1 cellular context compared by ENCODE assay signal in the genomic region with DNA sequence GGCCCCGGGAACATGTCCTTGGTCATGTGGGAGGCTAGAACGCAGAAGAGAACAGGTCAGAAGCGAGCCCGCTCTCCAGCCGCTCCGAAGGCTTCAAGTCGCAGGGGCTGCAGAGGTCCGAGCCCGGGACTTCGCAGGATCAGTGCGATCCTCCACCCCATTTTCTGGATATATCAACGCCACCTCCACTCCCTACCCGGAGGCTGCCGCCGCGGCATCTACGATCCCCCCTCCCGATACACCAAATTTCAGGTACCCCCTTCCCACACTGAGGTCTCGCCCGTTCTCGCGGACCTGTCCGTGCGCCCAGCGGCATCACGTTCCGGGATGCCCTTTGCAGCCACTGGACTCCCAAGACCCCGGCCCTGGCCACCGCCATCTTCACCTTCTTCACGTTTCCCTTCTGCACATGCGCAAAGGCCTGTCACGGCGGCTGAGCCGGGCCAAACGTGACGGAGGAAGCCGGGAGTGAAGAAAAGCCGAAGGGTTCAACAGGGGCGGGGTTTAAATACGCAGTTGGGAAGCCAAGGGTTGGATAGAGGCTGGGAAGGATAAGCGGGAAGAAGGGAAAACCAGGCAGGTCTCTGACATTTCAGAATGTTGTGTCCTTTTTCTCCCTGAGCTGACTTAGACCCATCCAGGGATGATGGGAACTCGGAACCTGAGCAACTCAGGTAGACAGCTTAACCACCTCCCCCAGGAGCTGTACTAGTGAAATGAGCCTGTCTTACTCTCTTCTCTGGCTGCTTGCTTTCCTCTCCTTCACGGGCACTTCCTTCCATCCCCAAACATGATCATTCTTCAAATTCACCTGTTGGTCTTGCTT.
TF ChIP-seq lines count a peak whose summit lies in the region.

A gene (minus strand): TSS at position 399 of the 826 bp plus-strand sequence. CDS start 20 bp downstream, at position 379.

TF ChIP-seq in HEK293, 187 proteins besides CTCF, POLR2A, EP300 and RAD21 (continued from another document and continues in another):
- TF ChIP-seq, protein P1, sequence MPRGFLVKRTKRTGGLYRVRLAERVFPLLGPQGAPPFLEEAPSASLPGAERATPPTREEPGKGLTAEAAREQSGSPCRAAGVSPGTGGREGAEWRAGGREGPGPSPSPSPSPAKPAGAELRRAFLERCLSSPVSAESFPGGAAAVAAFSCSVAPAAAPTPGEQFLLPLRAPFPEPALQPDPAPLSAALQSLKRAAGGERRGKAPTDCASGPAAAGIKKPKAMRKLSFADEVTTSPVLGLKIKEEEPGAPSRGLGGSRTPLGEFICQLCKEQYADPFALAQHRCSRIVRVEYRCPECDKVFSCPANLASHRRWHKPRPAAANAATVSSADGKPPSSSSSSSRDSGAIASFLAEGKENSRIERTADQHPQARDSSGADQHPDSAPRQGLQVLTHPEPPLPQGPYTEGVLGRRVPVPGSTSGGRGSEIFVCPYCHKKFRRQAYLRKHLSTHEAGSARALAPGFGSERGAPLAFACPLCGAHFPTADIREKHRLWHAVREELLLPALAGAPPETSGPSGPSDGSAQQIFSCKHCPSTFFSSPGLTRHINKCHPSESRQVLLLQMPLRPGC (tag by site-specific recombination; IDR thresholded peaks at IDR 0.05): no peak
- TF ChIP-seq ZBTB1 (tag by site-specific recombination; IDR thresholded peaks at IDR 0.05): no peak
- TF ChIP-seq ZNF292 (tag by site-specific recombination; IDR thresholded peaks at IDR 0.05; ENCODE audit: borderline replicate concordance, low read depth): no peak
- TF ChIP-seq ZNF664 (tag by site-specific recombination; IDR thresholded peaks at IDR 0.05): no peak
- no peak for TF ChIP-seq ZSCAN16 (tag by site-specific recombination; IDR thresholded peaks at IDR 0.05)
- peak; percentile 81 for TF ChIP-seq ZBTB17 (tag by site-specific recombination; IDR thresholded peaks at IDR 0.05)
- TF ChIP-seq, protein P2, sequence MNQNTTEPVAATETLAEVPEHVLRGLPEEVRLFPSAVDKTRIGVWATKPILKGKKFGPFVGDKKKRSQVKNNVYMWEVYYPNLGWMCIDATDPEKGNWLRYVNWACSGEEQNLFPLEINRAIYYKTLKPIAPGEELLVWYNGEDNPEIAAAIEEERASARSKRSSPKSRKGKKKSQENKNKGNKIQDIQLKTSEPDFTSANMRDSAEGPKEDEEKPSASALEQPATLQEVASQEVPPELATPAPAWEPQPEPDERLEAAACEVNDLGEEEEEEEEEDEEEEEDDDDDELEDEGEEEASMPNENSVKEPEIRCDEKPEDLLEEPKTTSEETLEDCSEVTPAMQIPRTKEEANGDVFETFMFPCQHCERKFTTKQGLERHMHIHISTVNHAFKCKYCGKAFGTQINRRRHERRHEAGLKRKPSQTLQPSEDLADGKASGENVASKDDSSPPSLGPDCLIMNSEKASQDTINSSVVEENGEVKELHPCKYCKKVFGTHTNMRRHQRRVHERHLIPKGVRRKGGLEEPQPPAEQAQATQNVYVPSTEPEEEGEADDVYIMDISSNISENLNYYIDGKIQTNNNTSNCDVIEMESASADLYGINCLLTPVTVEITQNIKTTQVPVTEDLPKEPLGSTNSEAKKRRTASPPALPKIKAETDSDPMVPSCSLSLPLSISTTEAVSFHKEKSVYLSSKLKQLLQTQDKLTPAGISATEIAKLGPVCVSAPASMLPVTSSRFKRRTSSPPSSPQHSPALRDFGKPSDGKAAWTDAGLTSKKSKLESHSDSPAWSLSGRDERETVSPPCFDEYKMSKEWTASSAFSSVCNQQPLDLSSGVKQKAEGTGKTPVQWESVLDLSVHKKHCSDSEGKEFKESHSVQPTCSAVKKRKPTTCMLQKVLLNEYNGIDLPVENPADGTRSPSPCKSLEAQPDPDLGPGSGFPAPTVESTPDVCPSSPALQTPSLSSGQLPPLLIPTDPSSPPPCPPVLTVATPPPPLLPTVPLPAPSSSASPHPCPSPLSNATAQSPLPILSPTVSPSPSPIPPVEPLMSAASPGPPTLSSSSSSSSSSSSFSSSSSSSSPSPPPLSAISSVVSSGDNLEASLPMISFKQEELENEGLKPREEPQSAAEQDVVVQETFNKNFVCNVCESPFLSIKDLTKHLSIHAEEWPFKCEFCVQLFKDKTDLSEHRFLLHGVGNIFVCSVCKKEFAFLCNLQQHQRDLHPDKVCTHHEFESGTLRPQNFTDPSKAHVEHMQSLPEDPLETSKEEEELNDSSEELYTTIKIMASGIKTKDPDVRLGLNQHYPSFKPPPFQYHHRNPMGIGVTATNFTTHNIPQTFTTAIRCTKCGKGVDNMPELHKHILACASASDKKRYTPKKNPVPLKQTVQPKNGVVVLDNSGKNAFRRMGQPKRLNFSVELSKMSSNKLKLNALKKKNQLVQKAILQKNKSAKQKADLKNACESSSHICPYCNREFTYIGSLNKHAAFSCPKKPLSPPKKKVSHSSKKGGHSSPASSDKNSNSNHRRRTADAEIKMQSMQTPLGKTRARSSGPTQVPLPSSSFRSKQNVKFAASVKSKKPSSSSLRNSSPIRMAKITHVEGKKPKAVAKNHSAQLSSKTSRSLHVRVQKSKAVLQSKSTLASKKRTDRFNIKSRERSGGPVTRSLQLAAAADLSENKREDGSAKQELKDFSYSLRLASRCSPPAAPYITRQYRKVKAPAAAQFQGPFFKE (tag by site-specific recombination; IDR thresholded peaks at IDR 0.05; ENCODE audit: borderline replicate concordance): no peak
- TF ChIP-seq KLF9 (tag by site-specific recombination; IDR thresholded peaks at IDR 0.05; ENCODE audit: low read depth): 0 out of 2 replicates have a peak, but pooled peaks have one; percentile 12
- TF ChIP-seq, protein P3, sequence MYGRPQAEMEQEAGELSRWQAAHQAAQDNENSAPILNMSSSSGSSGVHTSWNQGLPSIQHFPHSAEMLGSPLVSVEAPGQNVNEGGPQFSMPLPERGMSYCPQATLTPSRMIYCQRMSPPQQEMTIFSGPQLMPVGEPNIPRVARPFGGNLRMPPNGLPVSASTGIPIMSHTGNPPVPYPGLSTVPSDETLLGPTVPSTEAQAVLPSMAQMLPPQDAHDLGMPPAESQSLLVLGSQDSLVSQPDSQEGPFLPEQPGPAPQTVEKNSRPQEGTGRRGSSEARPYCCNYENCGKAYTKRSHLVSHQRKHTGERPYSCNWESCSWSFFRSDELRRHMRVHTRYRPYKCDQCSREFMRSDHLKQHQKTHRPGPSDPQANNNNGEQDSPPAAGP (tag by site-specific recombination; IDR thresholded peaks at IDR 0.05): peak; percentile 49; the same call in 1 of the 2 replicates
- no peak for TF ChIP-seq ZNF2 (tag by site-specific recombination; IDR thresholded peaks at IDR 0.05)
- peak; percentile 61 for TF ChIP-seq ZNF341 (tag by site-specific recombination; IDR thresholded peaks at IDR 0.05; ENCODE audit: low read depth)
- peak; percentile 93 for TF ChIP-seq SCRT1 (tag by site-specific recombination; IDR thresholded peaks at IDR 0.05; ENCODE audit: borderline replicate concordance)
- TF ChIP-seq ZNF223 (tag by site-specific recombination; IDR thresholded peaks at IDR 0.05): no peak
- TF ChIP-seq, protein P4, sequence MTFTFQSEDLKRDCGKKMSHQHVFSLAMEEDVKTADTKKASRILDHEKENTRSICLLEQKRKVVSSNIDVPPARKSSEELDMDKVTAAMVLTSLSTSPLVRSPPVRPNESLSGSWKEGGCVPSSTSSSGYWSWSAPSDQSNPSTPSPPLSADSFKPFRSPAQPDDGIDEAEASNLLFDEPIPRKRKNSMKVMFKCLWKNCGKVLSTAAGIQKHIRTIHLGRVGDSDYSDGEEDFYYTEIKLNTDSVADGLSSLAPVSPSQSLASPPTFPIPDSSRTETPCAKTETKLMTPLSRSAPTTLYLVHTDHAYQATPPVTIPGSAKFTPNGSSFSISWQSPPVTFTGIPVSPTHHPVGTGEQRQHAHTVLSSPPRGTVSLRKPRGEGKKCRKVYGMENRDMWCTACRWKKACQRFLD (tag by site-specific recombination; IDR thresholded peaks at IDR 0.05): no peak
- TF ChIP-seq ZNF658 (tag by site-specific recombination; IDR thresholded peaks at IDR 0.05): no peak
- no peak for TF ChIP-seq ZBTB48 (tag by site-specific recombination; IDR thresholded peaks at IDR 0.05)
- no peak for TF ChIP-seq HOXC10 (CRISPR knock-in tag; IDR thresholded peaks at IDR 0.05)
- TF ChIP-seq, protein P5, sequence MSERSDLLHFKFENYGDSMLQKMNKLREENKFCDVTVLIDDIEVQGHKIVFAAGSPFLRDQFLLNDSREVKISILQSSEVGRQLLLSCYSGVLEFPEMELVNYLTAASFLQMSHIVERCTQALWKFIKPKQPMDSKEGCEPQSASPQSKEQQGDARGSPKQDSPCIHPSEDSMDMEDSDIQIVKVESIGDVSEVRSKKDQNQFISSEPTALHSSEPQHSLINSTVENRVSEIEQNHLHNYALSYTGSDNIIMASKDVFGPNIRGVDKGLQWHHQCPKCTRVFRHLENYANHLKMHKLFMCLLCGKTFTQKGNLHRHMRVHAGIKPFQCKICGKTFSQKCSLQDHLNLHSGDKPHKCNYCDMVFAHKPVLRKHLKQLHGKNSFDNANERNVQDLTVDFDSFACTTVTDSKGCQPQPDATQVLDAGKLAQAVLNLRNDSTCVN (tag by site-specific recombination; optimal IDR thresholded peaks at IDR 0.05): peak; percentile 18
- 0 out of 2 replicates have a peak, but pooled peaks have one; percentile 18 for TF ChIP-seq ZBTB8A (tag by site-specific recombination; IDR thresholded peaks at IDR 0.05)
- 0 out of 2 replicates have a peak, but pooled peaks have one; percentile 34 for TF ChIP-seq ZNF610 (tag by site-specific recombination; IDR thresholded peaks at IDR 0.05; ENCODE audit: borderline replicate concordance)
- no peak for TF ChIP-seq GLIS2 (tag by site-specific recombination; IDR thresholded peaks at IDR 0.05)
- TF ChIP-seq ZNF350 (tag by site-specific recombination; IDR thresholded peaks at IDR 0.05): no peak
- TF ChIP-seq ZNF600 (tag by site-specific recombination; IDR thresholded peaks at IDR 0.05): peak; percentile 51; the same call in 1 of the 2 replicates
- peak; percentile 97 for TF ChIP-seq ZNF335 (tag by site-specific recombination; conservative IDR thresholded peaks at IDR 0.05)
- TF ChIP-seq, protein P6, sequence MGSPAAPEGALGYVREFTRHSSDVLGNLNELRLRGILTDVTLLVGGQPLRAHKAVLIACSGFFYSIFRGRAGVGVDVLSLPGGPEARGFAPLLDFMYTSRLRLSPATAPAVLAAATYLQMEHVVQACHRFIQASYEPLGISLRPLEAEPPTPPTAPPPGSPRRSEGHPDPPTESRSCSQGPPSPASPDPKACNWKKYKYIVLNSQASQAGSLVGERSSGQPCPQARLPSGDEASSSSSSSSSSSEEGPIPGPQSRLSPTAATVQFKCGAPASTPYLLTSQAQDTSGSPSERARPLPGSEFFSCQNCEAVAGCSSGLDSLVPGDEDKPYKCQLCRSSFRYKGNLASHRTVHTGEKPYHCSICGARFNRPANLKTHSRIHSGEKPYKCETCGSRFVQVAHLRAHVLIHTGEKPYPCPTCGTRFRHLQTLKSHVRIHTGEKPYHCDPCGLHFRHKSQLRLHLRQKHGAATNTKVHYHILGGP (tag by site-specific recombination; IDR thresholded peaks at IDR 0.05): no peak
- TF ChIP-seq, protein P7, sequence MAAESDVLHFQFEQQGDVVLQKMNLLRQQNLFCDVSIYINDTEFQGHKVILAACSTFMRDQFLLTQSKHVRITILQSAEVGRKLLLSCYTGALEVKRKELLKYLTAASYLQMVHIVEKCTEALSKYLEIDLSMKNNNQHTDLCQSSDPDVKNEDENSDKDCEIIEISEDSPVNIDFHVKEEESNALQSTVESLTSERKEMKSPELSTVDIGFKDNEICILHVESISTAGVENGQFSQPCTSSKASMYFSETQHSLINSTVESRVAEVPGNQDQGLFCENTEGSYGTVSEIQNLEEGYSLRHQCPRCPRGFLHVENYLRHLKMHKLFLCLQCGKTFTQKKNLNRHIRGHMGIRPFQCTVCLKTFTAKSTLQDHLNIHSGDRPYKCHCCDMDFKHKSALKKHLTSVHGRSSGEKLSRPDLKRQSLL (tag by site-specific recombination; IDR thresholded peaks at IDR 0.05): no peak; the same call in 1 of the 2 replicates
- TF ChIP-seq ZNF501 (tag by site-specific recombination; IDR thresholded peaks at IDR 0.05): peak; percentile 13; the same call in 1 of the 2 replicates
- TF ChIP-seq, protein P8, sequence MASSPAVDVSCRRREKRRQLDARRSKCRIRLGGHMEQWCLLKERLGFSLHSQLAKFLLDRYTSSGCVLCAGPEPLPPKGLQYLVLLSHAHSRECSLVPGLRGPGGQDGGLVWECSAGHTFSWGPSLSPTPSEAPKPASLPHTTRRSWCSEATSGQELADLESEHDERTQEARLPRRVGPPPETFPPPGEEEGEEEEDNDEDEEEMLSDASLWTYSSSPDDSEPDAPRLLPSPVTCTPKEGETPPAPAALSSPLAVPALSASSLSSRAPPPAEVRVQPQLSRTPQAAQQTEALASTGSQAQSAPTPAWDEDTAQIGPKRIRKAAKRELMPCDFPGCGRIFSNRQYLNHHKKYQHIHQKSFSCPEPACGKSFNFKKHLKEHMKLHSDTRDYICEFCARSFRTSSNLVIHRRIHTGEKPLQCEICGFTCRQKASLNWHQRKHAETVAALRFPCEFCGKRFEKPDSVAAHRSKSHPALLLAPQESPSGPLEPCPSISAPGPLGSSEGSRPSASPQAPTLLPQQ (tag by site-specific recombination; IDR thresholded peaks at IDR 0.05): no peak; the same call in 1 of the 2 replicates
- TF ChIP-seq YY1 (tag by site-specific recombination; IDR thresholded peaks at IDR 0.05): peak; percentile 85
- TF ChIP-seq, protein P9, sequence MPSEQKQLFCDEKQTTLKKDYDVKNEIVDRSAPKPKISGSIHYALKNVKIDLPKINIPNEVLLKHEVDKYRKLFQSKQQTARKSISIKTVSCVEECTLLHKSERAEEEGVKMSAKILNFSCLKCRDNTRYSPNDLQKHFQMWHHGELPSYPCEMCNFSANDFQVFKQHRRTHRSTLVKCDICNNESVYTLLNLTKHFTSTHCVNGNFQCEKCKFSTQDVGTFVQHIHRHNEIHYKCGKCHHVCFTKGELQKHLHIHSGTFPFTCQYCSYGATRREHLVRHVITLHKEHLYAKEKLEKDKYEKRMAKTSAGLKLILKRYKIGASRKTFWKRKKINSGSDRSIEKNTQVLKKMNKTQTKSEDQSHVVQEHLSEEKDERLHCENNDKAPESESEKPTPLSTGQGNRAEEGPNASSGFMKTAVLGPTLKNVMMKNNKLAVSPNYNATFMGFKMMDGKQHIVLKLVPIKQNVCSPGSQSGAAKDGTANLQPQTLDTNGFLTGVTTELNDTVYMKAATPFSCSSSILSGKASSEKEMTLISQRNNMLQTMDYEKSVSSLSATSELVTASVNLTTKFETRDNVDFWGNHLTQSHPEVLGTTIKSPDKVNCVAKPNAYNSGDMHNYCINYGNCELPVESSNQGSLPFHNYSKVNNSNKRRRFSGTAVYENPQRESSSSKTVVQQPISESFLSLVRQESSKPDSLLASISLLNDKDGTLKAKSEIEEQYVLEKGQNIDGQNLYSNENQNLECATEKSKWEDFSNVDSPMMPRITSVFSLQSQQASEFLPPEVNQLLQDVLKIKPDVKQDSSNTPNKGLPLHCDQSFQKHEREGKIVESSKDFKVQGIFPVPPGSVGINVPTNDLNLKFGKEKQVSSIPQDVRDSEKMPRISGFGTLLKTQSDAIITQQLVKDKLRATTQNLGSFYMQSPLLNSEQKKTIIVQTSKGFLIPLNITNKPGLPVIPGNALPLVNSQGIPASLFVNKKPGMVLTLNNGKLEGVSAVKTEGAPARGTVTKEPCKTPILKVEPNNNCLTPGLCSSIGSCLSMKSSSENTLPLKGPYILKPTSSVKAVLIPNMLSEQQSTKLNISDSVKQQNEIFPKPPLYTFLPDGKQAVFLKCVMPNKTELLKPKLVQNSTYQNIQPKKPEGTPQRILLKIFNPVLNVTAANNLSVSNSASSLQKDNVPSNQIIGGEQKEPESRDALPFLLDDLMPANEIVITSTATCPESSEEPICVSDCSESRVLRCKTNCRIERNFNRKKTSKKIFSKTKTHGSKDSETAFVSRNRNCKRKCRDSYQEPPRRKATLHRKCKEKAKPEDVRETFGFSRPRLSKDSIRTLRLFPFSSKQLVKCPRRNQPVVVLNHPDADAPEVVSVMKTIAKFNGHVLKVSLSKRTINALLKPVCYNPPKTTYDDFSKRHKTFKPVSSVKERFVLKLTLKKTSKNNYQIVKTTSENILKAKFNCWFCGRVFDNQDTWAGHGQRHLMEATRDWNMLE (tag by site-specific recombination; conservative IDR thresholded peaks at IDR 0.05; ENCODE audit: low read depth): peak; percentile 41; the same call in 1 of the 2 replicates
- TF ChIP-seq ZNF596 (tag by site-specific recombination; IDR thresholded peaks at IDR 0.05): no peak
- no peak for TF ChIP-seq ZNF423 (tag by site-specific recombination; IDR thresholded peaks at IDR 0.05)
